In genomic region chr10:59670269-59670668, GRCh38 we compare ENCODE assay signal across 29 cellular contexts. TPM values are rescaled to one million over a fixed set of nuclear protein-coding genes. Genes with fewer than 3 reads are reported as not detected.
"Had no signal": no experiment of that assay in that cellular context is flagged by ENCODE, and none has a peak within 500 bp of the region (broad histone marks: within the 10 kb centered on the region; RNA-seq: fewer than 3 reads in every experiment).

No MANE protein-coding gene starts in this region.

- H3K36me3 ChIP-seq: left lung, lower lobe of right lung, neural progenitor cell, neutrophil, ovary, right atrium auricular region, right lobe of liver, stomach, thyroid gland, transverse colon, upper lobe of left lung had no signal

- H3K4me3 ChIP-seq: left lung, lower lobe of right lung, neural progenitor cell, ovary, right atrium auricular region, right lobe of liver, skin epidermis, stomach, testis, thyroid gland, transverse colon, upper lobe of left lung, vagina had no signal

- H3K4me2 ChIP-seq: neural progenitor cell had no signal

- H3K4me1 ChIP-seq: left lung, lower lobe of right lung, neural progenitor cell, right lobe of liver, stomach, testis, upper lobe of left lung, vagina had no signal

- DNase-seq: hypothalamus; immature natural killer cell; kidney; left colon; left lung; lower lobe of right lung; mammary epithelial cell; mesenchymal stem cell; natural killer cell; nephron progenitor cell; occipital lobe; ovary; right lobe of liver; stimulated activated CD4-positive, alpha-beta T cell treated with anti-CD3 and anti-CD28 coated beads, Interleukin-12 subunit alpha, Interleukin-12 subunit beta, amount 100 ng/mL, for 4 hours; stimulated activated CD4-positive, alpha-beta T cell treated with anti-CD3 and anti-CD28 coated beads, Interleukin-15, amount 100 ng/mL, for 24 hours; stimulated activated CD4-positive, alpha-beta T cell treated with anti-CD3 and anti-CD28 coated beads, Interleukin-2, amount 100 ng/mL, for 24 hours; stimulated activated CD4-positive, alpha-beta T cell treated with anti-CD3 and anti-CD28 coated beads, Interleukin-4, amount 100 ng/mL, for 1 hour; stimulated activated naive B cell treated with anti-CD40 and anti-IgM and Interleukin-4, amounts not matched to agents 10 μg/mL and 1 μg/mL and 100 μg/mL, for 72 hours; stimulated activated naive CD8-positive, alpha-beta T cell treated with anti-CD3 and anti-CD28 coated beads, Interleukin-15, Interleukin-2, amounts not matched to agents 100 U/mL and 50 U/mL, for 24 hours; stomach; testis; thyroid gland; transverse colon; upper lobe of left lung had no signal

- H3K27me3 ChIP-seq: left lung, neural progenitor cell, neutrophil, ovary, right atrium auricular region, right lobe of liver, stomach, testis, thyroid gland, transverse colon, upper lobe of left lung, vagina had no signal

- H2AFZ ChIP-seq: neural progenitor cell had no signal

- H3K9me3 ChIP-seq: lower lobe of right lung, neutrophil, ovary, right lobe of liver, stomach, testis, thyroid gland, transverse colon, upper lobe of left lung, vagina had no signal

- H3K27ac ChIP-seq: left lung, lower lobe of right lung, neural progenitor cell, neutrophil, ovary, right atrium auricular region, right lobe of liver, skin epidermis, stomach, testis, thyroid gland, transverse colon, upper lobe of left lung, vagina had no signal

- ATAC-seq: left colon; left lung; lower lobe of right lung; natural killer cell; right lobe of liver; stimulated activated naive B cell treated with anti-CD40 and anti-IgM and Interleukin-4, amounts not matched to agents 10 μg/mL and 1 μg/mL and 100 μg/mL, for 72 hours; stimulated activated naive CD8-positive, alpha-beta T cell treated with anti-CD3 and anti-CD28 coated beads, Interleukin-15, Interleukin-2, amounts not matched to agents 100 U/mL and 50 U/mL, for 24 hours had no signal

RNA-seq across cellular contexts. Expression of gene SLC16A9, which starts 39.4 kb away (rescaled TPM):
- total RNA-seq: natural killer cell had no signal
